ENCODE assay signal across 22 cellular contexts in genomic region chr6:1029196-1029595, GRCh38.
DNase-seq lines count a peak whose midpoint lies in the region; ATAC-seq and TF ChIP-seq lines count a peak whose summit lies in the region.
"Had no signal": no experiment of that assay in that cellular context is flagged by ENCODE, and none has a peak within 500 bp of the region (broad histone marks: within the 10 kb centered on the region; RNA-seq: fewer than 3 reads in every experiment).

No MANE protein-coding gene starts in this region.

- H3K79me2 ChIP-seq in GM23248 (ENCODE audit: insufficient read depth): no peaks in the 10 kb centered on the region

- H3K4me1 ChIP-seq in GM23248 (ENCODE audit: insufficient read depth): peaks cover 12% of the 10 kb centered on the region
- H3K4me1 ChIP-seq: left ventricle myocardium inferior, psoas muscle had no signal

- no peak overlapping the region for H3K4me2 ChIP-seq in GM23248 (ENCODE audit: unreplicated experiment)

- no peaks in the 10 kb centered on the region for H3K27me3 ChIP-seq in GM23248 (replicated peaks; ENCODE audit: insufficient read depth)
- no peaks in the 10 kb centered on the region for H3K27me3 ChIP-seq in kidney epithelial cell (ENCODE audit: control insufficient read depth, insufficient read depth, low read length)

- H4K20me1 ChIP-seq in GM23248 (ENCODE audit: insufficient read depth): no peaks in the 10 kb centered on the region

- no peak overlapping the region for H3K9ac ChIP-seq in GM23248

- no peaks in the 10 kb centered on the region for H3K36me3 Mint-ChIP-seq in stimulated activated memory B cell treated with anti-CD40 and anti-IgM and Interleukin-4, amounts not matched to agents 10 μg/mL and 1 μg/mL and 100 μg/mL, for 72 hours
- H3K36me3 Mint-ChIP-seq: CD4-positive, alpha-beta memory T cell had no signal

- no peaks in the 10 kb centered on the region for H3K4me1 Mint-ChIP-seq in stimulated activated memory B cell treated with anti-CD40 and anti-IgM and Interleukin-4, amounts not matched to agents 10 μg/mL and 1 μg/mL and 100 μg/mL, for 72 hours
- H3K4me1 Mint-ChIP-seq: CD4-positive, alpha-beta memory T cell; T-helper 17 cell had no signal

- H3K27ac ChIP-seq in GM23248: no peak overlapping the region
- H3K27ac ChIP-seq: epithelial cell of prostate, left ventricle myocardium inferior, psoas muscle, thoracic aorta had no signal

- no peaks in the 10 kb centered on the region for H3K9me3 ChIP-seq in GM23248 (ENCODE audit: low read depth)
- H3K9me3 ChIP-seq: thoracic aorta had no signal

- no peak overlapping the region for H2AFZ ChIP-seq in GM23248

- no peak for TF ChIP-seq CTCF in AG09319 (IDR thresholded peaks at IDR 0.05; ENCODE audit: low read depth, low read length)
- no peak for TF ChIP-seq CTCF in kidney epithelial cell (IDR thresholded peaks at IDR 0.05; ENCODE audit: insufficient read depth, low read length, poor library complexity, severe bottlenecking)

- H3F3A ChIP-seq in GM23248 (ENCODE audit: insufficient read depth): peaks cover 12% of the 10 kb centered on the region; the same call in 1 of the 2 replicates

- H3K9me3 Mint-ChIP-seq in stimulated activated memory B cell treated with anti-CD40 and anti-IgM and Interleukin-4, amounts not matched to agents 10 μg/mL and 1 μg/mL and 100 μg/mL, for 72 hours: peaks cover 3% of the 10 kb centered on the region

- ATAC-seq in stimulated activated memory B cell treated with anti-CD40 and anti-IgM and Interleukin-4, amounts not matched to agents 10 μg/mL and 1 μg/mL and 100 μg/mL, for 72 hours: no peak
- ATAC-seq in GM18861 (IDR thresholded peaks at IDR 0.05; ENCODE audit: unreplicated experiment): no peak
- ATAC-seq: psoas muscle, T-helper 17 cell had no signal

- no peak overlapping the region for H3K27ac Mint-ChIP-seq in stimulated activated memory B cell treated with anti-CD40 and anti-IgM and Interleukin-4, amounts not matched to agents 10 μg/mL and 1 μg/mL and 100 μg/mL, for 72 hours
- H3K27ac Mint-ChIP-seq: CD4-positive, alpha-beta memory T cell; H9; T-helper 17 cell had no signal

- 59 to 64% methylated on average over 5 of the region's 5 CpGs for WGBS in GM23248 (ENCODE audit: low coverage in 1 of 2, low lambda C conversion rate in 2 of 2, missing lambda C conversion rate in 2 of 2), 2 experiments

- peaks cover 22% of the 10 kb centered on the region for H3K27me3 Mint-ChIP-seq in stimulated activated memory B cell treated with anti-CD40 and anti-IgM and Interleukin-4, amounts not matched to agents 10 μg/mL and 1 μg/mL and 100 μg/mL, for 72 hours

- peak; percentile 54 for DNase-seq in AG09319 (ENCODE audit: extremely low read depth, low read depth)
- peak; percentile 36 for DNase-seq in GM23248
- DNase-seq in NCI-H82 (lab: John Stamatoyannopoulos, UW): peak; percentile 93
- DNase-seq in kidney epithelial cell (ENCODE audit: low read depth): peak; percentile 52
- no peak for DNase-seq in HPDE6-E6E7 (ENCODE audit: extremely low spot score)
- DNase-seq in stimulated activated CD4-positive, alpha-beta T cell treated with anti-CD3 and anti-CD28 coated beads, Interleukin-2, amount 100 ng/mL, for 24 hours: no peak
- DNase-seq: activated CD4-positive, alpha-beta T cell treated with anti-CD3 and anti-CD28 coated beads, Interleukin-2, amount 50 U/mL, for 4 hours; activated naive CD4-positive, alpha-beta T cell; caudate nucleus; CD4-positive, alpha-beta memory T cell; DND-41; H9; KG1; left ventricle myocardium inferior; NCI-H1048; NCI-H2081; psoas muscle; T-helper 17 cell had no signal

- in situ Hi-C loops in GM23248 (cut with MboI): no loop called here

- H3K36me3 ChIP-seq in GM23248 (ENCODE audit: low read depth): no peaks in the 10 kb centered on the region
- no peaks in the 10 kb centered on the region for H3K36me3 ChIP-seq in kidney epithelial cell (ENCODE audit: control insufficient read depth, insufficient read depth, low read length)
- H3K36me3 ChIP-seq: left ventricle myocardium inferior, thoracic aorta had no signal

- H3K4me3 ChIP-seq in GM23248 (no peak overlapping the region), kidney epithelial cell (ENCODE audit: low read depth, low read length) (no peak overlapping the region)
- H3K4me3 ChIP-seq: left ventricle myocardium inferior, psoas muscle, thoracic aorta had no signal

- H3K4me3 Mint-ChIP-seq in stimulated activated memory B cell treated with anti-CD40 and anti-IgM and Interleukin-4, amounts not matched to agents 10 μg/mL and 1 μg/mL and 100 μg/mL, for 72 hours: no peak overlapping the region
- H3K4me3 Mint-ChIP-seq: CD4-positive, alpha-beta memory T cell; H9; T-helper 17 cell had no signal

- no peaks in the 10 kb centered on the region for H3K9me2 ChIP-seq in GM23248 (ENCODE audit: insufficient read depth)

Comparison
In these comparisons a context has a peak if more than half of its experiments do, and no peak if none do; other contexts are left out.
1. DNase-seq: peak in AG09319 (single experiment), GM23248 (single experiment), NCI-H82 (single experiment) and kidney epithelial cell (single experiment); none in HPDE6-E6E7 (single experiment) and stimulated activated CD4-positive, alpha-beta T cell treated with anti-CD3 and anti-CD28 coated beads, Interleukin-2, amount 100 ng/mL, for 24 hours (0 of 2).